18 cellular contexts compared by ENCODE assay signal in genomic region chr12:13254311-13254710, GRCh38.
"Had no signal": no experiment of that assay in that cellular context is flagged by ENCODE, and none has a peak within 500 bp of the region (broad histone marks: within the 10 kb centered on the region; RNA-seq: fewer than 3 reads in every experiment).

No MANE protein-coding gene starts in this region.

- H3K9me3 Mint-ChIP-seq: immature natural killer cell; stimulated activated naive B cell treated with anti-CD40 and anti-IgM and Interleukin-4, amounts not matched to agents 10 μg/mL and 1 μg/mL and 100 μg/mL, for 72 hours had no signal

- H3K4me3 ChIP-seq: pancreas, tibial nerve, vagina had no signal

- H3K4me3 Mint-ChIP-seq: activated T-helper 17 cell treated with anti-CD3 and anti-CD28 coated beads, Interleukin-2, amount 50 U/mL, for 72 hours; immature natural killer cell; stimulated activated naive B cell treated with anti-CD40 and anti-IgM and Interleukin-4, amounts not matched to agents 10 μg/mL and 1 μg/mL and 100 μg/mL, for 72 hours had no signal

- DNase-seq: activated CD4-positive, CD25-positive, alpha-beta regulatory T cell treated with anti-CD3 and anti-CD28 coated beads, Interleukin-2, amount 50 U/mL, for 72 hours; activated naive CD4-positive, alpha-beta T cell treated with Interleukin-2 at 50 U/mL for 16 hours; activated T-cell treated with anti-CD3 and anti-CD28 coated beads for 4 hours; cerebellar nuclear complex; effector memory CD4-positive, alpha-beta T cell; foreskin keratinocyte; head of caudate nucleus; immature natural killer cell; left colon; midbrain; pancreas; stimulated activated CD4-positive, alpha-beta T cell treated with anti-CD3 and anti-CD28 coated beads, Interleukin-15, amount 100 ng/mL, for 24 hours; stimulated activated CD4-positive, alpha-beta T cell treated with anti-CD3 and anti-CD28 coated beads, Interleukin-4, amount 100 ng/mL, for 1 hour; stimulated activated naive B cell treated with anti-CD40 and anti-IgM and Interleukin-4, amounts not matched to agents 10 μg/mL and 1 μg/mL and 100 μg/mL, for 72 hours; T1000 had no signal

- H3K4me1 Mint-ChIP-seq: activated T-helper 17 cell treated with anti-CD3 and anti-CD28 coated beads, Interleukin-2, amount 50 U/mL, for 72 hours had no signal

- H3K36me3 ChIP-seq: pancreas, tibial nerve, vagina had no signal

- H3K27me3 ChIP-seq: foreskin keratinocyte, pancreas, tibial nerve, vagina had no signal

- H3K9me3 ChIP-seq: pancreas, tibial nerve, vagina had no signal

- H3K4me1 ChIP-seq: pancreas had no signal

- H3K27ac ChIP-seq: foreskin keratinocyte, pancreas, tibial nerve, vagina had no signal

- H3K36me3 Mint-ChIP-seq: immature natural killer cell; stimulated activated naive B cell treated with anti-CD40 and anti-IgM and Interleukin-4, amounts not matched to agents 10 μg/mL and 1 μg/mL and 100 μg/mL, for 72 hours had no signal

- H3K27ac Mint-ChIP-seq: activated T-helper 17 cell treated with anti-CD3 and anti-CD28 coated beads, Interleukin-2, amount 50 U/mL, for 72 hours; immature natural killer cell; stimulated activated naive B cell treated with anti-CD40 and anti-IgM and Interleukin-4, amounts not matched to agents 10 μg/mL and 1 μg/mL and 100 μg/mL, for 72 hours had no signal
